In genomic region chr6:25963426-25964123, GRCh38 we compare ENCODE assay signal across 9 cellular contexts. TPM values are rescaled to one million over a fixed set of nuclear protein-coding genes. Genes with fewer than 3 reads are reported as not detected.
A peak's percentile ranks its signal among the peaks of the same experiment; 100 is the strongest.
DNase-seq lines count a peak whose midpoint lies in the region; ATAC-seq and TF ChIP-seq lines count a peak whose summit lies in the region.
"Had no signal": no experiment of that assay in that cellular context is flagged by ENCODE, and none has a peak within 500 bp of the region (broad histone marks: within the 10 kb centered on the region; RNA-seq: fewer than 3 reads in every experiment).

No MANE protein-coding gene starts in this region.

- ATAC-seq in HCT116 (peak; percentile 34), left ventricle myocardium superior (peak; percentile 42)

- H3K9me3 ChIP-seq in HCT116 (ENCODE audit: control insufficient read depth in 1 of 2, insufficient read depth in 1 of 2, low read depth in 1 of 2, low read length in 2 of 2) (peaks cover 3 to 7% of the 10 kb centered on the region in 2 experiments; a peak in 2 of 4 replicates), skeletal muscle satellite cell (replicated peaks; ENCODE audit: low read length) (no peaks in the 10 kb centered on the region)

- H3K4me3 Mint-ChIP-seq in activated CD4-positive, alpha-beta memory T cell treated with anti-CD3 and anti-CD28 coated beads for 36 hours: peak overlapping the region; percentile 98

- peak overlapping the region; percentile 31; the same call in 1 of the 2 replicates for H3K9ac ChIP-seq in HCT116 (ENCODE audit: low read length)
- peak overlapping the region; percentile 92 for H3K9ac ChIP-seq in skeletal muscle satellite cell (ENCODE audit: low read depth, low read length)

- H3K36me3 ChIP-seq in ACC112 (ENCODE audit: insufficient read depth, low read length) (peaks cover 26% of the 10 kb centered on the region), HCT116 (ENCODE audit: control insufficient read depth in 1 of 2, insufficient read depth in 2 of 2, low read length in 2 of 2) (peaks cover 9 to 11% of the 10 kb centered on the region in 2 experiments; a peak in 3 of 4 replicates), skeletal muscle satellite cell (ENCODE audit: insufficient read depth, low read length) (peaks cover 32% of the 10 kb centered on the region)

- intact Hi-C loops in HCT116 (cut with micrococcal nuclease) (no loop called here), left ventricle myocardium superior (cut with micrococcal nuclease) (no loop called here)
- intact Hi-C loops in activated CD4-positive, alpha-beta memory T cell treated with anti-CD3 and anti-CD28 coated beads for 36 hours (cut with micrococcal nuclease): loop anchor here (2.0 to 5.0 kb wide), 3 partner anchors 51 to 825 kb away; a partner anchor contains a TSS

- peaks cover 81% of the 10 kb centered on the region for H3K4me1 Mint-ChIP-seq in activated CD4-positive, alpha-beta memory T cell treated with anti-CD3 and anti-CD28 coated beads for 36 hours (ENCODE audit: low read depth)

- H3K27me3 Mint-ChIP-seq in activated CD4-positive, alpha-beta memory T cell treated with anti-CD3 and anti-CD28 coated beads for 36 hours: no peaks in the 10 kb centered on the region

- H3K27me3 ChIP-seq in ACC112 (ENCODE audit: insufficient read depth, low read length) (no peaks in the 10 kb centered on the region), HCT116 (ENCODE audit: insufficient read depth, low read length) (no peaks in the 10 kb centered on the region), skeletal muscle satellite cell (ENCODE audit: control insufficient read depth, insufficient read depth, low read length) (no peaks in the 10 kb centered on the region)

- TF ChIP-seq CTCF in HCT116 (IDR thresholded peaks at IDR 0.05 in 2 of 3, conservative IDR thresholded peaks at IDR 0.05 in 1 of 3; ENCODE audit: borderline replicate concordance in 1 of 3, insufficient read depth in 1 of 3, low read depth in 2 of 3, low read length in 2 of 3): no peak

- H3K9me3 Mint-ChIP-seq in activated CD4-positive, alpha-beta memory T cell treated with anti-CD3 and anti-CD28 coated beads for 36 hours: peaks cover 30% of the 10 kb centered on the region

- RAD21 ChIA-PET in HCT116 (lab: Charles Lee; ENCODE audit: low non-redundant PET in 1 of 2, low total read pairs in 2 of 2, uncharacterized antibody in 2 of 2, unreplicated experiment in 2 of 2): no interaction called here

- H3K4me2 ChIP-seq in HCT116 (ENCODE audit: low read length) (peak overlapping the region; percentile 82), skeletal muscle satellite cell (ENCODE audit: low read length) (peak overlapping the region; percentile 81)

- H3K36me3 Mint-ChIP-seq in activated CD4-positive, alpha-beta memory T cell treated with anti-CD3 and anti-CD28 coated beads for 36 hours: peaks cover 79% of the 10 kb centered on the region

- TF ChIP-seq RAD21 in HCT116 (IDR thresholded peaks at IDR 0.05; ENCODE audit: low read depth): no peak

- H3K79me2 ChIP-seq in ACC112 (ENCODE audit: control insufficient read depth, insufficient read depth, low read length, unreplicated experiment): peaks cover 48% of the 10 kb centered on the region
- H3K79me2 ChIP-seq in HCT116 (ENCODE audit: insufficient read depth, low read length): no peaks in the 10 kb centered on the region

- H3K27ac ChIP-seq in ACC112 (ENCODE audit: low read depth, low read length) (peak overlapping the region; percentile 37; the same call in 1 of the 2 replicates), HCT116 (ENCODE audit: low read depth, low read length) (peak overlapping the region; percentile 33; the same call in 1 of the 2 replicates)

- CTCF ChIA-PET in HCT116 (lab: Charles Lee): interaction anchor here (2.1 kb wide), 1 partner anchor 29 kb away, joined by 15 read pairs; no protein-coding TSS in a partner anchor
- CTCF ChIA-PET in activated CD4-positive, alpha-beta memory T cell treated with anti-CD3 and anti-CD28 coated beads for 36 hours (lab: Charles Lee): interaction anchor here (0.8 to 2.4 kb wide), 4 partner anchors 19 to 40 kb away, joined by 3 to 18 read pairs (median 5); no protein-coding TSS in a partner anchor
- CTCF ChIA-PET in HEK293T (lab: Yijun Ruan, JAX): interaction anchor here (0.6 kb wide), 1 partner anchor 1058 kb away, joined by 3 read pairs; no protein-coding TSS in a partner anchor

- DNase-seq in HCT116 (ENCODE audit: low read depth, low spot score): no peak
- no peak for DNase-seq in activated CD4-positive, alpha-beta memory T cell treated with anti-CD3 and anti-CD28 coated beads for 36 hours
- no peak for DNase-seq in left ventricle myocardium superior
- DNase-seq in HEK293T (ENCODE audit: extremely low spot score): no peak
- no peak for DNase-seq in NCI-H2196 (lab: John Stamatoyannopoulos, UW; ENCODE audit: unreplicated experiment)
- no peak for DNase-seq in stimulated activated CD8-positive, alpha-beta memory T cell treated with anti-CD3 and anti-CD28 coated beads, Interleukin-4, amount 100 ng/mL, for 48 hours

- H3K4me3 ChIP-seq in ACC112 (ENCODE audit: low read depth, low read length) (peak overlapping the region; percentile 78), HCT116 (replicated peaks in 1 of 2; ENCODE audit: low read depth in 1 of 2, low read length in 2 of 2) (peak overlapping the region; percentile 62 to 63), skeletal muscle satellite cell (ENCODE audit: low read length) (peak overlapping the region; percentile 71)

- no peak for TF ChIP-seq POLR2A in HCT116 (IDR thresholded peaks at IDR 0.05; ENCODE audit: borderline replicate concordance, extremely low read depth, insufficient read depth, insufficient read length)

- H3K27ac Mint-ChIP-seq in activated CD4-positive, alpha-beta memory T cell treated with anti-CD3 and anti-CD28 coated beads for 36 hours: peak overlapping the region; percentile 100

- no TSS peak for BruUV-seq in HCT116 (replicated peaks; lab: Mats Ljungman, UMichigan)

- POLR2A ChIA-PET in HCT116 (lab: Charles Lee): no interaction called here
- POLR2A ChIA-PET in activated CD4-positive, alpha-beta memory T cell treated with anti-CD3 and anti-CD28 coated beads for 36 hours (lab: Charles Lee): interaction anchor here (1.1 to 4.5 kb wide), 6 partner anchors 12 to 160 kb away, joined by 3 to 46 read pairs (median 6); a partner anchor contains a TSS
- POLR2A ChIA-PET in HEK293T (lab: Yijun Ruan, JAX): interaction anchor here (1.2 to 2.7 kb wide), 2 partner anchors 29 to 57 kb away, joined by 3 to 12 read pairs; a partner anchor contains a TSS

- H3K9me2 ChIP-seq in HCT116 (ENCODE audit: insufficient read depth): no peaks in the 10 kb centered on the region

- H2AFZ ChIP-seq in ACC112 (ENCODE audit: low read length, unreplicated experiment): no peak overlapping the region
- H2AFZ ChIP-seq in HCT116 (ENCODE audit: low read depth, low read length, poor library complexity, severe bottlenecking): no peak overlapping the region

- no peaks in the 10 kb centered on the region for H4K20me1 ChIP-seq in HCT116 (ENCODE audit: insufficient read depth)

- H3K4me1 ChIP-seq in ACC112 (ENCODE audit: control insufficient read depth, insufficient read depth, low read length, unreplicated experiment): peaks cover 34% of the 10 kb centered on the region
- H3K4me1 ChIP-seq in HCT116 (ENCODE audit: control insufficient read depth in 1 of 2, insufficient read depth in 2 of 2, low read length in 2 of 2): peaks cover 18 to 29% of the 10 kb centered on the region in 2 experiments
- peaks cover 46% of the 10 kb centered on the region for H3K4me1 ChIP-seq in skeletal muscle satellite cell (ENCODE audit: control insufficient read depth, insufficient read depth, low read length)

TF ChIP-seq in HCT116, 20 proteins besides CTCF, POLR2A, EP300 and RAD21 (continues in another document):
- TF ChIP-seq EZH2 (IDR thresholded peaks at IDR 0.05): no peak
- no peak for TF ChIP-seq JUND (IDR thresholded peaks at IDR 0.05)
- TF ChIP-seq YY1 (IDR thresholded peaks at IDR 0.05; ENCODE audit: extremely low read depth, insufficient replicate concordance, low read depth, low read length): no peak
- no peak for TF ChIP-seq TCF7L2 (IDR thresholded peaks at IDR 0.05; ENCODE audit: borderline replicate concordance, extremely low read depth, insufficient read depth, insufficient read length)
- no peak for TF ChIP-seq ELF1 (IDR thresholded peaks at IDR 0.05; ENCODE audit: borderline replicate concordance, low read depth)
- no peak for TF ChIP-seq CEBPB (IDR thresholded peaks at IDR 0.05; ENCODE audit: low read depth)
- no peak for TF ChIP-seq ZNF274 (IDR thresholded peaks at IDR 0.05; ENCODE audit: low read depth, low read length)
- TF ChIP-seq SP1 (IDR thresholded peaks at IDR 0.05; ENCODE audit: low read depth): no peak; the same call in 1 of the 2 replicates
- TF ChIP-seq MAX (IDR thresholded peaks at IDR 0.05): no peak
- TF ChIP-seq SRF (IDR thresholded peaks at IDR 0.05; ENCODE audit: low read depth): no peak

TF ChIP-seq in HEK293T, 16 proteins besides CTCF, POLR2A, EP300 and RAD21 (continues in another document):
- TF ChIP-seq FOXA1 (IDR thresholded peaks at IDR 0.05) (no peak), PKNOX1 (IDR thresholded peaks at IDR 0.05) (no peak), HDGF (IDR thresholded peaks at IDR 0.05; ENCODE audit: borderline replicate concordance) (no peak), FOXM1 (IDR thresholded peaks at IDR 0.05; ENCODE audit: borderline replicate concordance) (no peak), BHLHE40 (IDR thresholded peaks at IDR 0.05; ENCODE audit: borderline replicate concordance) (no peak), FOXK2 (IDR thresholded peaks at IDR 0.05) (no peak), CTBP1 (IDR thresholded peaks at IDR 0.05; ENCODE audit: borderline replicate concordance) (no peak), ELF4 (IDR thresholded peaks at IDR 0.05) (no peak), LEF1 (IDR thresholded peaks at IDR 0.05; ENCODE audit: borderline replicate concordance) (no peak), ZNF384 (IDR thresholded peaks at IDR 0.05) (no peak), ARNT (IDR thresholded peaks at IDR 0.05) (no peak), SP1 (IDR thresholded peaks at IDR 0.05) (no peak)

RNA-seq across cellular contexts. Expression of gene TRIM38, which starts 1.0 kb away (rescaled TPM):
- total RNA-seq in HCT116 (2021; ENCODE audit: unreplicated experiment) (9.6 TPM), left ventricle myocardium superior (2.7 TPM)
- polyA plus RNA-seq in HCT116 (2012): 5.0 and 6.2 TPM in 2 replicates
- total RNA-seq in activated CD4-positive, alpha-beta memory T cell treated with anti-CD3 and anti-CD28 coated beads for 36 hours: 10 to 100 TPM; 29.5 to 30.8 TPM
- 7.6 and 9.6 TPM in 2 replicates for total RNA-seq in skeletal muscle satellite cell (2012; rRNA removed)

RNA-seq across cellular contexts. Expression of gene SLC17A2, which starts 33.1 kb away (rescaled TPM):
- total RNA-seq in HCT116 (2021; ENCODE audit: unreplicated experiment) (not detected), left ventricle myocardium superior (not detected)
- polyA plus RNA-seq in HCT116 (2012): not detected in 2 replicates
- not detected for total RNA-seq in activated CD4-positive, alpha-beta memory T cell treated with anti-CD3 and anti-CD28 coated beads for 36 hours
- total RNA-seq in skeletal muscle satellite cell (2012; rRNA removed): not detected in 2 replicates
- total RNA-seq: lung microvascular endothelial cell had no signal
